10 cellular contexts compared by ENCODE assay signal in genomic region chr18:12819330-12819729, GRCh38.
DNase-seq lines count a peak whose midpoint lies in the region; ATAC-seq lines count a peak whose summit lies in the region.
"Had no signal": no experiment of that assay in that cellular context is flagged by ENCODE, and none has a peak within 500 bp of the region (broad histone marks: within the 10 kb centered on the region; RNA-seq: fewer than 3 reads in every experiment).

No MANE protein-coding gene starts in this region.

- peaks cover 10 to 32% of the 10 kb centered on the region in 2 donors for H3K36me3 Mint-ChIP-seq in activated naive CD4-positive, alpha-beta T cell treated with anti-CD3 and anti-CD28 coated beads, Interleukin-2, amount 50 U/mL, for 72 hours

- peak overlapping the region in 1 of 2 donors; percentile 85 for H3K27ac Mint-ChIP-seq in activated naive CD4-positive, alpha-beta T cell treated with anti-CD3 and anti-CD28 coated beads, Interleukin-2, amount 50 U/mL, for 72 hours

- peaks cover 72% of the 10 kb centered on the region for H3K36me3 ChIP-seq in KOPT-K1 (ENCODE audit: insufficient read depth, low read length)

- no peak for DNase-seq in activated naive CD4-positive, alpha-beta T cell treated with anti-CD3 and anti-CD28 coated beads, Interleukin-2, amount 50 U/mL, for 72 hours (ENCODE audit: low spot score in 2 of 2)
- no peak for DNase-seq in activated naive CD4-positive, alpha-beta T cell treated with Interleukin-2 at 50 U/mL for 16 hours
- no peak for DNase-seq in stimulated activated naive CD8-positive, alpha-beta T cell treated with anti-CD3 and anti-CD28 coated beads, Interleukin-15, Interleukin-2, amounts not matched to agents 100 U/mL and 50 U/mL, for 24 hours
- DNase-seq in DMS53 treated with DMSO at 0.1 percent for 48 hours (lab: John Stamatoyannopoulos, UW; ENCODE audit: unreplicated experiment) = no peak
- no peak for DNase-seq in iPS-NIHi11 (ENCODE audit: low spot score)
- no peak for DNase-seq in mesenteric fat pad (ENCODE audit: low spot score)
- DNase-seq: caudate nucleus, NCI-H1930 had no signal

- H3K27ac ChIP-seq in KOPT-K1 (ENCODE audit: low read depth, low read length, poor library complexity, severe bottlenecking) = peak overlapping the region; percentile 18

- no peaks in the 10 kb centered on the region for H3K9me3 ChIP-seq in KOPT-K1 (ENCODE audit: insufficient read depth, low read length, poor library complexity, severe bottlenecking)

- H3K9me3 Mint-ChIP-seq in activated naive CD4-positive, alpha-beta T cell treated with anti-CD3 and anti-CD28 coated beads, Interleukin-2, amount 50 U/mL, for 72 hours = no peaks in the 10 kb centered on the region

- ATAC-seq in activated naive CD4-positive, alpha-beta T cell treated with anti-CD3 and anti-CD28 coated beads, Interleukin-2, amount 50 U/mL, for 72 hours = peak; percentile 73 to 94
- ATAC-seq in HG02623 (IDR thresholded peaks at IDR 0.05; ENCODE audit: unreplicated experiment) = peak; percentile 94
- ATAC-seq in stimulated activated naive CD8-positive, alpha-beta T cell treated with anti-CD3 and anti-CD28 coated beads, Interleukin-15, Interleukin-2, amounts not matched to agents 100 U/mL and 50 U/mL, for 24 hours = peak; percentile 69
